ENCODE assay signal across 27 cellular contexts in the genomic region with DNA sequence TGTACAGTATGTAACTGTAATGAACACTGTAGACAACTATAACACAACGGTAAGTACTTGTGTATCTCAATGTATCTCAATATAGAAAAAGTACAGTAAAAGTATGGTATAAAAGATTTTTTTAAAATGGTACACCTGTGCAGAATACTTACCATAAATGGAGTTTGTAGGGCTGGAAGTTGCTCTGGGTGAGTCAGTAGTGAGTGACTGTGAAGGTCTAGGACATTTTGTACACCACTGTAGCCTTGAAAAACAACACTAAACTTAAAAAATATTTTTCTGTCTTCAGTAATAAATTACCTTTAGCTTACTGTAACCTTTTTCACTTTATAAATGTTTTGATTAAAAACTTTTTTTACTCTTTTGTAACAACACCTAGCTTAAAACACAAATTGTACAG.
DNase-seq lines count a peak whose midpoint lies in the region; ATAC-seq, FAIRE-seq and TF ChIP-seq lines count a peak whose summit lies in the region.
"Had no signal": no experiment of that assay in that cellular context is flagged by ENCODE, and none has a peak within 500 bp of the region (broad histone marks: within the 10 kb centered on the region; RNA-seq: fewer than 3 reads in every experiment).

No MANE protein-coding gene starts in this region.

- TF ChIP-seq CTCF in RWPE2 (IDR thresholded peaks at IDR 0.05; ENCODE audit: poor library complexity, severe bottlenecking) (no peak), epithelial cell of esophagus (IDR thresholded peaks at IDR 0.05; ENCODE audit: insufficient read depth, low read depth, low read length, missing control alignments) (no peak)

- FAIRE-seq in A204.1 (lab: Jason Lieb, UNC), result peak; percentile 63

- no peak overlapping the region for H3K4me3 ChIP-seq in RWPE2 (ENCODE audit: severe bottlenecking)
- H3K4me3 ChIP-seq in epithelial cell of esophagus (ENCODE audit: low read length), result no peak overlapping the region
- H3K4me3 ChIP-seq in HAP-1, result no peak overlapping the region
- H3K4me3 ChIP-seq: BLaER1, GM23338, SJSA1 had no signal

- H3K36me3 ChIP-seq in RWPE2 (ENCODE audit: low read depth) (no peaks in the 10 kb centered on the region), HAP-1 (replicated peaks) (no peaks in the 10 kb centered on the region)
- H3K36me3 ChIP-seq: SJSA1 had no signal

- H3K4me1 ChIP-seq in RWPE2 (ENCODE audit: insufficient read depth, poor library complexity, severe bottlenecking) (no peaks in the 10 kb centered on the region), HAP-1 (peaks cover 5% of the 10 kb centered on the region)
- H3K4me1 ChIP-seq: BLaER1, SJSA1 had no signal

- in situ Hi-C loops in HAP-1 (cut with MboI; ENCODE audit: low sequenced_read_pairs), result no loop called here

- no peak overlapping the region for H3K27ac ChIP-seq in RWPE2 (ENCODE audit: poor library complexity, severe bottlenecking)
- H3K27ac ChIP-seq: BLaER1, SJSA1 had no signal

- H3K9me3 ChIP-seq in RWPE2 (ENCODE audit: severe bottlenecking) (no peaks in the 10 kb centered on the region), HAP-1 (no peaks in the 10 kb centered on the region)
- H3K9me3 ChIP-seq: SJSA1 had no signal

- no peaks in the 10 kb centered on the region for H3K27me3 ChIP-seq in RWPE2 (ENCODE audit: insufficient read depth, poor library complexity, severe bottlenecking)
- no peaks in the 10 kb centered on the region for H3K27me3 ChIP-seq in HAP-1 (ENCODE audit: low read depth)
- H3K27me3 ChIP-seq: BLaER1, SJSA1 had no signal

- ATAC-seq in RWPE2 (ENCODE audit: low read depth), result 0 out of 3 replicates have a peak, but pooled peaks have one; percentile 38
- ATAC-seq: GM23338, PC-3 had no signal

- DNase-seq in RWPE2 (ENCODE audit: low spot score) (no peak), epithelial cell of esophagus (ENCODE audit: low read depth) (peak; percentile 26), renal cortical epithelial cell (ENCODE audit: low read depth) (peak; percentile 37), activated gamma-delta T cell (lab: John Stamatoyannopoulos, UW) (no peak), GM19238 (ENCODE audit: insufficient read length, low spot score) (no peak), HAP-1 (ENCODE audit: low spot score in 2 of 2) (no peak)
- DNase-seq in stimulated activated CD4-positive, alpha-beta T cell treated with anti-CD3 and anti-CD28 coated beads, Interleukin-12 subunit alpha, Interleukin-12 subunit beta, amount 100 ng/mL, for 4 hours, result no peak
- DNase-seq: 8988T; CD4-positive, CD25-positive, alpha-beta regulatory T cell; DMS153; HCEC 1CT; IMR-90; KG1; NCI-H1048; NCI-H1417; NCI-H1694; NCI-H2029 treated with DMSO at 0.1 percent for 48 hours; NCI-H446 treated with DMSO at 0.1 percent for 48 hours; NCI-H526; NCI-H82; NK-92 treated with Interleukin-12 subunit alpha and Interleukin-12 subunit beta, amount 100 ng/mL, for 24 hours; PC-3; Right ventricle myocardium superior had no signal

Comparison
In these comparisons a context has a peak if more than half of its experiments do, and no peak if none do; other contexts are left out.
1. DNase-seq: peak in epithelial cell of esophagus (single experiment) and renal cortical epithelial cell (single experiment); none in RWPE2 (single experiment), activated gamma-delta T cell (single experiment), GM19238 (single experiment), stimulated activated CD4-positive, alpha-beta T cell treated with anti-CD3 and anti-CD28 coated beads, Interleukin-12 subunit alpha, Interleukin-12 subunit beta, amount 100 ng/mL, for 4 hours (single experiment) and HAP-1 (0 of 2).